Comparison of ENCODE assay signal across 24 cellular contexts in the genomic region with DNA sequence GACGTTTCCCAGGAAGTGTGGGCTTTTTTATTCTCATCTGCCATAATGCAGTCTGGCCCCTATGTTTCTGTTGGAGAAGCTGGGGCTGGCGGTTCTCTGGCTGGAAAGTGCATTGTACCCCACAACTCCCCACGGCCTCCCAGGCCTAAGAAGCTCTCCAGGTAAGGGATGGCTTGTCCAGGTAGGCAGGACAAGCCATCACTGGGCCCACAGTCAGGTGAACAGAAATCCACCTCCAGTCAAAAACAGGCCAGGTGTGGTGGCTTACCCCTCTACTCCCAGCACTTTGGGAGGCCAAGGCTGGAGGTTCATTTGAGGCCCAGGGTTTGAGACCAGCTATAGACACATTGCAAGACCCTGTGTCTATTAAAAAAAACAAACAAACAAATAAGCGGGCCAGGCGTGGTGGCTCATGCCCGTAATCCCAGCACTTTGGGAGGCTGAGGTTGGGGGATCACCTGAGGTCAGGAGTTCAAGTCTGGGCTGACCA. TPM values are rescaled to one million over a fixed set of nuclear protein-coding genes. Genes with fewer than 3 reads are reported as not detected.
"Had no signal": no experiment of that assay in that cellular context is flagged by ENCODE, and none has a peak within 500 bp of the region (broad histone marks: within the 10 kb centered on the region; RNA-seq: fewer than 3 reads in every experiment).

No MANE protein-coding gene starts in this region.

- H3K27ac Mint-ChIP-seq: activated CD8-positive, alpha-beta T cell treated with anti-CD3 and anti-CD28 coated beads, Interleukin-2, amount 10 ng/mL, durations not matched to agents 7 days and 5 days; activated naive CD8-positive, alpha-beta T cell treated with anti-CD3 and anti-CD28 coated beads for 36 hours; effector memory CD8-positive, alpha-beta T cell; natural killer cell treated with Interleukin-12 subunit alpha and Interleukin-12 subunit beta and Interleukin-15 and Interleukin-18, amount 100 ng/mL, for 72 hours; stimulated activated naive CD8-positive, alpha-beta T cell treated with anti-CD3 and anti-CD28 coated beads, Interleukin-15, Interleukin-2, amounts not matched to agents 100 ng/mL and 50 ng/mL, for 24 hours had no signal

- H3K4me3 ChIP-seq: esophagus muscularis mucosa, gastrocnemius medialis, tibial artery, uterus had no signal

- H3K9me3 ChIP-seq: uterus had no signal

- H3K36me3 ChIP-seq: esophagus muscularis mucosa, gastrocnemius medialis, tibial artery, uterus had no signal

- H3K4me3 Mint-ChIP-seq: activated CD8-positive, alpha-beta T cell treated with anti-CD3 and anti-CD28 coated beads, Interleukin-2, amount 10 ng/mL, durations not matched to agents 7 days and 5 days; activated naive CD8-positive, alpha-beta T cell treated with anti-CD3 and anti-CD28 coated beads for 36 hours; central memory CD8-positive, alpha-beta T cell; effector memory CD8-positive, alpha-beta T cell; natural killer cell treated with Interleukin-12 subunit alpha and Interleukin-12 subunit beta and Interleukin-15 and Interleukin-18, amount 100 ng/mL, for 72 hours; stimulated activated naive CD8-positive, alpha-beta T cell treated with anti-CD3 and anti-CD28 coated beads, Interleukin-15, Interleukin-2, amounts not matched to agents 100 ng/mL and 50 ng/mL, for 24 hours had no signal

- H3K9me3 Mint-ChIP-seq: activated naive CD8-positive, alpha-beta T cell treated with anti-CD3 and anti-CD28 coated beads for 36 hours; central memory CD8-positive, alpha-beta T cell; effector memory CD8-positive, alpha-beta T cell; natural killer cell treated with Interleukin-12 subunit alpha and Interleukin-12 subunit beta and Interleukin-15 and Interleukin-18, amount 100 ng/mL, for 72 hours; stimulated activated naive CD8-positive, alpha-beta T cell treated with anti-CD3 and anti-CD28 coated beads, Interleukin-15, Interleukin-2, amounts not matched to agents 100 ng/mL and 50 ng/mL, for 24 hours had no signal

- H3K36me3 Mint-ChIP-seq: activated naive CD8-positive, alpha-beta T cell treated with anti-CD3 and anti-CD28 coated beads for 36 hours; natural killer cell treated with Interleukin-12 subunit alpha and Interleukin-12 subunit beta and Interleukin-15 and Interleukin-18, amount 100 ng/mL, for 72 hours had no signal

- DNase-seq: activated CD4-positive, alpha-beta T cell treated with anti-CD3 and anti-CD28 coated beads for 1 hour; activated CD4-positive, alpha-beta T cell treated with anti-CD3 and anti-CD28 coated beads, Interleukin-2, amount 50 U/mL, for 1 hour; activated CD8-positive, alpha-beta T cell treated with anti-CD3 and anti-CD28 coated beads, Interleukin-2, amount 10 ng/mL, durations not matched to agents 7 days and 5 days; activated naive CD4-positive, alpha-beta T cell treated with Interleukin-2 at 50 U/mL for 16 hours; activated naive CD8-positive, alpha-beta T cell treated with anti-CD3 and anti-CD28 coated beads for 36 hours; effector memory CD8-positive, alpha-beta T cell; gastrocnemius medialis; hippocampal formation; nucleus accumbens; retina; stimulated activated CD4-positive, alpha-beta T cell treated with anti-CD3 and anti-CD28 coated beads, Interleukin-12 subunit alpha, Interleukin-12 subunit beta, amount 100 ng/mL, for 4 hours; stimulated activated CD4-positive, alpha-beta T cell treated with anti-CD3 and anti-CD28 coated beads, Interleukin-4, amount 100 ng/mL, for 4 hours; substantia nigra; T-helper 1 cell had no signal

- H3K27ac ChIP-seq: esophagus muscularis mucosa, gastrocnemius medialis, tibial artery, uterus had no signal

- H3K27me3 ChIP-seq: uterus had no signal

RNA-seq across cellular contexts. Expression of a gene that starts 3.0 kb away (rescaled TPM):
- total RNA-seq: activated CD8-positive, alpha-beta T cell treated with anti-CD3 and anti-CD28 coated beads, Interleukin-2, amount 10 ng/mL, durations not matched to agents 7 days and 5 days; activated naive CD8-positive, alpha-beta T cell treated with anti-CD3 and anti-CD28 coated beads for 36 hours had no signal

RNA-seq across cellular contexts. Expression of a gene that starts 56.0 kb away (rescaled TPM):
- total RNA-seq: activated CD8-positive, alpha-beta T cell treated with anti-CD3 and anti-CD28 coated beads, Interleukin-2, amount 10 ng/mL, durations not matched to agents 7 days and 5 days; activated naive CD8-positive, alpha-beta T cell treated with anti-CD3 and anti-CD28 coated beads for 36 hours; astrocyte; dermis microvascular lymphatic vessel endothelial cell; esophagus muscularis mucosa; gastrocnemius medialis; liver; natural killer cell treated with Interleukin-12 subunit alpha and Interleukin-12 subunit beta and Interleukin-15 and Interleukin-18, amount 100 ng/mL, for 72 hours; skeletal muscle tissue; uterus had no signal
- polyA plus RNA-seq: liver had no signal
